Comparison of ENCODE assay signal across 8 cellular contexts in genomic region chr6:132813173-132813856, GRCh38. TPM values are rescaled to one million over a fixed set of nuclear protein-coding genes. Genes with fewer than 3 reads are reported as not detected.
DNase-seq lines count a peak whose midpoint lies in the region; ATAC-seq lines count a peak whose summit lies in the region.

No MANE protein-coding gene starts in this region.

- H3K4me3 ChIP-seq in CD8-positive, alpha-beta memory T cell (ENCODE audit: low read length): peak overlapping the region; percentile 61
- peak overlapping the region; percentile 97 for H3K4me3 ChIP-seq in iPS-15b (ENCODE audit: low read depth, low read length)
- H3K4me3 ChIP-seq in skeletal muscle cell (ENCODE audit: low read depth, low read length): peak overlapping the region; percentile 86

- H3K36me3 Mint-ChIP-seq in CD8-positive, alpha-beta memory T cell: peaks cover 12 to 51% (median 14%) of the 10 kb centered on the region in 3 donors

- in situ Hi-C loops in SK-MEL-5 (cut with HindIII; ENCODE audit: low pct_unique_long_range_greater_than_20kb, low sequenced_read_pairs): no loop called here

- H3K27me3 ChIP-seq in CD8-positive, alpha-beta memory T cell (ENCODE audit: insufficient read depth, low read length, poor library complexity, severe bottlenecking): no peaks in the 10 kb centered on the region
- no peaks in the 10 kb centered on the region for H3K27me3 ChIP-seq in iPS-15b (ENCODE audit: control insufficient read depth, insufficient read depth, low read length)

- peak overlapping the region; percentile 84 for H3K9ac ChIP-seq in iPS-15b (ENCODE audit: low read depth, low read length)

- no peaks in the 10 kb centered on the region for H3K9me3 ChIP-seq in CD8-positive, alpha-beta memory T cell (ENCODE audit: low read length)
- H3K9me3 ChIP-seq in iPS-15b (ENCODE audit: control insufficient read depth, insufficient read depth, low read length): no peaks in the 10 kb centered on the region

- CTCF ChIA-PET in CD8-positive, alpha-beta memory T cell (lab: Charles Lee): interaction anchor here (1.0 to 9.4 kb wide), 3 partner anchors 10 to 20 kb away, joined by 3 to 67 read pairs (median 3); partner anchors contain the start of gene SLC18B1

- H3K4me3 Mint-ChIP-seq in CD8-positive, alpha-beta memory T cell: peak overlapping the region; percentile 91 to 99 (median 98)

- H3K4me1 Mint-ChIP-seq in CD8-positive, alpha-beta memory T cell: peaks cover 44 to 58% (median 47%) of the 10 kb centered on the region in 3 donors

- H3K27me3 Mint-ChIP-seq in CD8-positive, alpha-beta memory T cell: peaks cover 0 to 7% of the 10 kb centered on the region in 2 donors

- peaks cover 31% of the 10 kb centered on the region for H3K4me1 ChIP-seq in CD8-positive, alpha-beta memory T cell (ENCODE audit: insufficient read depth, low read length)
- peaks cover 5% of the 10 kb centered on the region for H3K4me1 ChIP-seq in iPS-15b (ENCODE audit: control insufficient read depth, insufficient read depth, low read length)

- ATAC-seq in GM19452 (IDR thresholded peaks at IDR 0.05; ENCODE audit: unreplicated experiment) (peak; percentile 35), HG03571 (IDR thresholded peaks at IDR 0.05; ENCODE audit: unreplicated experiment) (peak; percentile 18)

- H3K27ac ChIP-seq in CD8-positive, alpha-beta memory T cell (ENCODE audit: low read depth, low read length): peak overlapping the region; percentile 77

- DNase-seq in CD8-positive, alpha-beta memory T cell: peak; percentile 14 to 60 (median 56)
- DNase-seq in SK-MEL-5 (ENCODE audit: low read depth, low spot score) (peak; percentile 68), astrocyte of the hippocampus (ENCODE audit: low read depth, low spot score) (peak; percentile 62), skeletal muscle cell (ENCODE audit: low read depth) (no peak), COLO829 (ENCODE audit: low spot score) (no peak)

- H3K36me3 ChIP-seq in CD8-positive, alpha-beta memory T cell (ENCODE audit: insufficient read depth, low read length): peaks cover 20% of the 10 kb centered on the region
- peaks cover 28% of the 10 kb centered on the region for H3K36me3 ChIP-seq in iPS-15b (ENCODE audit: control insufficient read depth, insufficient read depth, low read length)

- H3K9me3 Mint-ChIP-seq in CD8-positive, alpha-beta memory T cell: no peaks in the 10 kb centered on the region

- H3K27ac Mint-ChIP-seq in CD8-positive, alpha-beta memory T cell: peak overlapping the region; percentile 94 to 99 (median 98)

- POLR2A ChIA-PET in CD8-positive, alpha-beta memory T cell (lab: Charles Lee): interaction anchor here (0.5 to 4.2 kb wide), 11 partner anchors 10 to 1186 kb away, joined by 3 to 64 read pairs (median 4); partner anchors contain the start of genes ENPP1, SLC18B1, STX7 and TBPL1

RNA-seq across cellular contexts. Expression of gene RPS12, which starts 1.1 kb away (rescaled TPM):
- total RNA-seq in CD8-positive, alpha-beta memory T cell: 1,000 to 10,000 TPM; 1,945 to 2,001 TPM
- polyA plus RNA-seq in CD8-positive, alpha-beta memory T cell: 2,302 TPM
- 2,464 and 2,714 TPM in 2 replicates for total RNA-seq in SK-MEL-5 (2014; rRNA removed; shearing (Covaris generic))
- 2,494 and 2,756 TPM in 2 replicates for polyA plus RNA-seq in SK-MEL-5 (2015; cell fraction: cytosol; rRNA removed)
- polyA plus RNA-seq in SK-MEL-5 (2015; cell fraction: nucleus; rRNA removed): 436 and 447 TPM in 2 replicates

RNA-seq across cellular contexts. Expression of gene SLC18B1, which starts 14.9 kb away (rescaled TPM):
- total RNA-seq in CD8-positive, alpha-beta memory T cell: 1 to 10 TPM; 7.1 to 7.3 TPM
- 14.7 TPM for polyA plus RNA-seq in CD8-positive, alpha-beta memory T cell
- 47.2 and 54.8 TPM in 2 replicates for total RNA-seq in SK-MEL-5 (2014; rRNA removed; shearing (Covaris generic))
- polyA plus RNA-seq in SK-MEL-5 (2015; cell fraction: cytosol; rRNA removed): 28.7 and 32.4 TPM in 2 replicates
- polyA plus RNA-seq in SK-MEL-5 (2015; cell fraction: nucleus; rRNA removed): 90.3 and 107 TPM in 2 replicates

RNA-seq across cellular contexts. Expression of gene VNN2, which starts 55.6 kb away (rescaled TPM):
- 1 to 10 TPM; 5.1 to 6.0 TPM for total RNA-seq in CD8-positive, alpha-beta memory T cell
- 35.8 TPM for polyA plus RNA-seq in CD8-positive, alpha-beta memory T cell
- total RNA-seq in SK-MEL-5 (2014; rRNA removed; shearing (Covaris generic)): 0.08 and 0.34 TPM in 2 replicates
- 0.49 and 0.75 TPM in 2 replicates for polyA plus RNA-seq in SK-MEL-5 (2015; cell fraction: cytosol; rRNA removed)
- 0.60 and 2.1 TPM in 2 replicates for polyA plus RNA-seq in SK-MEL-5 (2015; cell fraction: nucleus; rRNA removed)

Comparison
In these comparisons a context has a peak if more than half of its experiments do, and no peak if none do; other contexts are left out.
1. DNase-seq: peak in CD8-positive, alpha-beta memory T cell (5 of 5), SK-MEL-5 (single experiment) and astrocyte of the hippocampus (single experiment); none in skeletal muscle cell (single experiment) and COLO829 (single experiment).
2. Peak in every context shown above with its lines, with median percentiles within 50 percentile points of each other: H3K4me3 ChIP-seq.